9 cellular contexts compared by ENCODE assay signal in the genomic region with DNA sequence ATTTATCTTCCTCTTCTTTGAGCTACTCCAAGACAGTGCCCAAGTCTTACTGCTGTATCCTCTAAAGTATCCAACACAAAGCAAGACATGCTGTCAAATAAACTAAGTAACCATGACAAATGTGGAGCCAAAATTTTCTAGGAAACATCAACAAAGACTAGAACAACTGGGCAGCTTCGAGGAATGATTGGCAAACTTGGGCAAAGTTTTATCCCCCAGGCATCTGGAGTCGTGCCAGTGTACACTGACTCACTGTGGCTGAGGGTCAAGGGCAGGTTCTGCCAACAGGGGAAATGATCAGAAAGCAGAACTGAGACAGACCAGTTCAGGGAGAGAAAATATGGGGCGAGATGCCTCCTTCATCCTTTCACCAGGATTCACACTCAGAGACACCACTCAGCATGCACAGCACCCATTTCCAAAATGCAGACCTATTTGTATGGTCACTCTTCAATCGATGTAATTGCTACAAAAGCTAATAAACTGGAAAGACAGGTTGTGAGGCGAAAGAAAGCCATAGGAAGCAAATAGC.
DNase-seq lines count a peak whose midpoint lies in the region; ATAC-seq, FAIRE-seq and TF ChIP-seq lines count a peak whose summit lies in the region.
"Had no signal": no experiment of that assay in that cellular context is flagged by ENCODE, and none has a peak within 500 bp of the region (broad histone marks: within the 10 kb centered on the region; RNA-seq: fewer than 3 reads in every experiment).

No MANE protein-coding gene starts in this region.

- ATAC-seq in HG03571 (IDR thresholded peaks at IDR 0.05; ENCODE audit: unreplicated experiment): peak; percentile 54
- peak; percentile 74 for ATAC-seq in SK-N-SH treated with all-trans-retinoic acid at 6 μM for 48 hours

- no peaks in the 10 kb centered on the region for H3K9me3 Mint-ChIP-seq in T-helper 2 cell treated with Interferon-gamma antibody and Interleukin-4, amounts not matched to agents 5 μg/mL and 100 μg/mL, for 36 hours

- peak overlapping the region; percentile 15 for H3K4me2 ChIP-seq in smooth muscle cell

- WGBS in smooth muscle cell (ENCODE audit: low lambda C conversion rate): 56% methylated on average over 5 of the region's 5 CpGs

- no peak overlapping the region for H3K9ac ChIP-seq in smooth muscle cell (ENCODE audit: low read depth)

- no peak overlapping the region for H3K4me3 ChIP-seq in smooth muscle cell

- H3K4me1 Mint-ChIP-seq in T-helper 2 cell treated with Interferon-gamma antibody and Interleukin-4, amounts not matched to agents 5 μg/mL and 100 μg/mL, for 36 hours (ENCODE audit: low read depth): peaks cover 26% of the 10 kb centered on the region
- H3K4me1 Mint-ChIP-seq: B cell had no signal

- no peak overlapping the region for H2AFZ ChIP-seq in smooth muscle cell (ENCODE audit: low read depth)

- no peaks in the 10 kb centered on the region for H3K9me3 ChIP-seq in smooth muscle cell (replicated peaks; ENCODE audit: low read depth)

- no peak for FAIRE-seq in GM19239 (lab: Jason Lieb, UNC)

- peaks cover 15% of the 10 kb centered on the region for H3K4me1 ChIP-seq in smooth muscle cell (ENCODE audit: low read depth)

- no peaks in the 10 kb centered on the region for H3K36me3 ChIP-seq in smooth muscle cell (ENCODE audit: low read depth)

- TF ChIP-seq CTCF in smooth muscle cell (IDR thresholded peaks at IDR 0.05; ENCODE audit: borderline replicate concordance, insufficient read depth, poor library complexity, severe bottlenecking): no peak

- H3K27me3 Mint-ChIP-seq in T-helper 2 cell treated with Interferon-gamma antibody and Interleukin-4, amounts not matched to agents 5 μg/mL and 100 μg/mL, for 36 hours (ENCODE audit: low read depth): no peaks in the 10 kb centered on the region

- H3K4me3 Mint-ChIP-seq in T-helper 2 cell treated with Interferon-gamma antibody and Interleukin-4, amounts not matched to agents 5 μg/mL and 100 μg/mL, for 36 hours: no peak overlapping the region
- H3K4me3 Mint-ChIP-seq: B cell had no signal

- H3F3A ChIP-seq in smooth muscle cell (ENCODE audit: low read depth): no peaks in the 10 kb centered on the region

- no peaks in the 10 kb centered on the region for H3K36me3 Mint-ChIP-seq in T-helper 2 cell treated with Interferon-gamma antibody and Interleukin-4, amounts not matched to agents 5 μg/mL and 100 μg/mL, for 36 hours (ENCODE audit: low read depth)

- peaks cover 44% of the 10 kb centered on the region for H3K79me2 ChIP-seq in smooth muscle cell (ENCODE audit: low read depth)

- no peaks in the 10 kb centered on the region for H3K27me3 ChIP-seq in smooth muscle cell (ENCODE audit: low read depth)

- H4K20me1 ChIP-seq in smooth muscle cell (ENCODE audit: low read depth): no peaks in the 10 kb centered on the region

- H3K27ac Mint-ChIP-seq in T-helper 2 cell treated with Interferon-gamma antibody and Interleukin-4, amounts not matched to agents 5 μg/mL and 100 μg/mL, for 36 hours: peak overlapping the region; percentile 16
- H3K27ac Mint-ChIP-seq: B cell had no signal

- H3K27ac ChIP-seq in smooth muscle cell (ENCODE audit: low read depth): peak overlapping the region; percentile 87

- no peak for DNase-seq in T-helper 2 cell treated with Interferon-gamma antibody and Interleukin-4, amounts not matched to agents 5 μg/mL and 100 μg/mL, for 36 hours (ENCODE audit: low spot score)
- DNase-seq in T-helper 2 cell (no peak), glomerular endothelial cell (ENCODE audit: extremely low read depth, low read depth, low spot score) (peak; percentile 72), smooth muscle cell (lab: John Stamatoyannopoulos, UW; ENCODE audit: unreplicated experiment) (no peak), cortex of kidney (lab: John Stamatoyannopoulos, UW) (no peak), GM19239 (ENCODE audit: insufficient read length, low spot score) (no peak)

TF ChIP-seq in SK-N-SH treated with all-trans-retinoic acid at 6 μM for 48 hours, 23 proteins besides CTCF, POLR2A, EP300 and RAD21:
- TF ChIP-seq SNAI2 (CRISPR knock-in tag; IDR thresholded peaks at IDR 0.05) (no peak), ISL1 (CRISPR knock-in tag; IDR thresholded peaks at IDR 0.05) (peak; percentile 69), ZFP3 (CRISPR knock-in tag; IDR thresholded peaks at IDR 0.05) (no peak), TOX (CRISPR knock-in tag; IDR thresholded peaks at IDR 0.05; ENCODE audit: borderline replicate concordance) (no peak)
